Comparison of ENCODE assay signal across 9 cellular contexts in genomic region chr6:96925290-96925687, GRCh38. TPM values are rescaled to one million over a fixed set of nuclear protein-coding genes. Genes with fewer than 3 reads are reported as not detected.
A peak's percentile ranks its signal among the peaks of the same experiment; 100 is the strongest.
DNase-seq lines count a peak whose midpoint lies in the region; ATAC-seq lines count a peak whose summit lies in the region.
"Had no signal": no experiment of that assay in that cellular context is flagged by ENCODE, and none has a peak within 500 bp of the region (broad histone marks: within the 10 kb centered on the region; RNA-seq: fewer than 3 reads in every experiment).

No MANE protein-coding gene starts in this region.

- H3K36me3 ChIP-seq in iPS-20b (ENCODE audit: insufficient read depth, low read depth, low read length): no peaks in the 10 kb centered on the region

- no peaks in the 10 kb centered on the region for H3K9me3 Mint-ChIP-seq in T-helper 1 cell treated with Interleukin-12 subunit alpha and Interleukin-12 subunit beta and Interleukin-4 antibody, amounts not matched to agents 30 μg/mL and 1 μg/mL, for 36 hours
- H3K9me3 Mint-ChIP-seq in activated T-helper 1 cell treated with anti-CD3 and anti-CD28 coated beads, Interleukin-12 subunit alpha, Interleukin-12 subunit beta, Interleukin-2, Interleukin-4 antibody, amounts not matched to agents 30 ng/mL and 10 ng/mL and 1 ng/mL, durations not matched to agents 14 hours and 24 hours and 36 hours: no peaks in the 10 kb centered on the region
- H3K9me3 Mint-ChIP-seq in stimulated activated naive B cell treated with anti-CD40 and anti-IgM and Interleukin-4, amounts not matched to agents 10 μg/mL and 1 μg/mL and 100 μg/mL, for 72 hours: no peaks in the 10 kb centered on the region

- H3K9me3 ChIP-seq in iPS-20b (ENCODE audit: insufficient read depth, low read depth, low read length): no peaks in the 10 kb centered on the region

- peaks cover 30% of the 10 kb centered on the region for H3K4me1 Mint-ChIP-seq in T-helper 1 cell treated with Interleukin-12 subunit alpha and Interleukin-12 subunit beta and Interleukin-4 antibody, amounts not matched to agents 30 μg/mL and 1 μg/mL, for 36 hours (ENCODE audit: low read depth)
- peaks cover 33% of the 10 kb centered on the region for H3K4me1 Mint-ChIP-seq in activated T-helper 1 cell treated with anti-CD3 and anti-CD28 coated beads, Interleukin-12 subunit alpha, Interleukin-12 subunit beta, Interleukin-2, Interleukin-4 antibody, amounts not matched to agents 30 ng/mL and 10 ng/mL and 1 ng/mL, durations not matched to agents 14 hours and 24 hours and 36 hours (ENCODE audit: low read depth)
- peaks cover 12 to 13% of the 10 kb centered on the region in 2 donors for H3K4me1 Mint-ChIP-seq in stimulated activated naive B cell treated with anti-CD40 and anti-IgM and Interleukin-4, amounts not matched to agents 10 μg/mL and 1 μg/mL and 100 μg/mL, for 72 hours

- peaks cover 7% of the 10 kb centered on the region; the same call in 1 of the 2 replicates for H3K27me3 ChIP-seq in iPS-20b (ENCODE audit: insufficient read depth, low read length)

- ATAC-seq in stimulated activated naive B cell treated with anti-CD40 and anti-IgM and Interleukin-4, amounts not matched to agents 10 μg/mL and 1 μg/mL and 100 μg/mL, for 72 hours (replicated peaks): no peak
- ATAC-seq in GM18907 (IDR thresholded peaks at IDR 0.05; ENCODE audit: unreplicated experiment): no peak

- H3K27me3 Mint-ChIP-seq in T-helper 1 cell treated with Interleukin-12 subunit alpha and Interleukin-12 subunit beta and Interleukin-4 antibody, amounts not matched to agents 30 μg/mL and 1 μg/mL, for 36 hours (ENCODE audit: low read depth): peaks cover 19% of the 10 kb centered on the region
- peaks cover 5% of the 10 kb centered on the region for H3K27me3 Mint-ChIP-seq in activated T-helper 1 cell treated with anti-CD3 and anti-CD28 coated beads, Interleukin-12 subunit alpha, Interleukin-12 subunit beta, Interleukin-2, Interleukin-4 antibody, amounts not matched to agents 30 ng/mL and 10 ng/mL and 1 ng/mL, durations not matched to agents 14 hours and 24 hours and 36 hours (ENCODE audit: insufficient read depth)
- H3K27me3 Mint-ChIP-seq in stimulated activated naive B cell treated with anti-CD40 and anti-IgM and Interleukin-4, amounts not matched to agents 10 μg/mL and 1 μg/mL and 100 μg/mL, for 72 hours: peaks cover 0 to 15% of the 10 kb centered on the region in 2 donors

- no peaks in the 10 kb centered on the region for H3K36me3 Mint-ChIP-seq in T-helper 1 cell treated with Interleukin-12 subunit alpha and Interleukin-12 subunit beta and Interleukin-4 antibody, amounts not matched to agents 30 μg/mL and 1 μg/mL, for 36 hours (ENCODE audit: low read depth)
- no peaks in the 10 kb centered on the region for H3K36me3 Mint-ChIP-seq in activated T-helper 1 cell treated with anti-CD3 and anti-CD28 coated beads, Interleukin-12 subunit alpha, Interleukin-12 subunit beta, Interleukin-2, Interleukin-4 antibody, amounts not matched to agents 30 ng/mL and 10 ng/mL and 1 ng/mL, durations not matched to agents 14 hours and 24 hours and 36 hours (ENCODE audit: low read depth)
- no peaks in the 10 kb centered on the region for H3K36me3 Mint-ChIP-seq in stimulated activated naive B cell treated with anti-CD40 and anti-IgM and Interleukin-4, amounts not matched to agents 10 μg/mL and 1 μg/mL and 100 μg/mL, for 72 hours

- peak overlapping the region; percentile 84 for H3K27ac Mint-ChIP-seq in T-helper 1 cell treated with Interleukin-12 subunit alpha and Interleukin-12 subunit beta and Interleukin-4 antibody, amounts not matched to agents 30 μg/mL and 1 μg/mL, for 36 hours
- H3K27ac Mint-ChIP-seq in activated T-helper 1 cell treated with anti-CD3 and anti-CD28 coated beads, Interleukin-12 subunit alpha, Interleukin-12 subunit beta, Interleukin-2, Interleukin-4 antibody, amounts not matched to agents 30 ng/mL and 10 ng/mL and 1 ng/mL, durations not matched to agents 14 hours and 24 hours and 36 hours: peak overlapping the region; percentile 63
- peak overlapping the region; percentile 97 for H3K27ac Mint-ChIP-seq in stimulated activated naive B cell treated with anti-CD40 and anti-IgM and Interleukin-4, amounts not matched to agents 10 μg/mL and 1 μg/mL and 100 μg/mL, for 72 hours

- DNase-seq in T-helper 1 cell: no peak
- DNase-seq in activated T-helper 1 cell treated with anti-CD3 and anti-CD28 coated beads, Interleukin-12 subunit alpha, Interleukin-12 subunit beta, Interleukin-2, Interleukin-4 antibody, amounts not matched to agents 30 ng/mL and 10 ng/mL and 1 ng/mL, durations not matched to agents 14 hours and 24 hours and 36 hours (ENCODE audit: low spot score): no peak
- DNase-seq in stimulated activated naive B cell treated with anti-CD40 and anti-IgM and Interleukin-4, amounts not matched to agents 10 μg/mL and 1 μg/mL and 100 μg/mL, for 72 hours: no peak
- no peak for DNase-seq in SIG-M5 treated with dmso at 0.1 percent for 504 hours (lab: John Stamatoyannopoulos, UW; ENCODE audit: unreplicated experiment)
- no peak for DNase-seq in NCI-H510A (lab: John Stamatoyannopoulos, UW)

- H3K4me3 ChIP-seq in iPS-20b (ENCODE audit: low read length): peak overlapping the region; percentile 92

- H3K9ac ChIP-seq in iPS-20b (ENCODE audit: low read depth, low read length): no peak overlapping the region

- no peaks in the 10 kb centered on the region for H3K4me1 ChIP-seq in iPS-20b (ENCODE audit: insufficient read depth, low read length)

- H3K27ac ChIP-seq in iPS-20b (ENCODE audit: low read length): no peak overlapping the region

- peak overlapping the region; percentile 95 for H3K4me3 Mint-ChIP-seq in T-helper 1 cell treated with Interleukin-12 subunit alpha and Interleukin-12 subunit beta and Interleukin-4 antibody, amounts not matched to agents 30 μg/mL and 1 μg/mL, for 36 hours
- H3K4me3 Mint-ChIP-seq in activated T-helper 1 cell treated with anti-CD3 and anti-CD28 coated beads, Interleukin-12 subunit alpha, Interleukin-12 subunit beta, Interleukin-2, Interleukin-4 antibody, amounts not matched to agents 30 ng/mL and 10 ng/mL and 1 ng/mL, durations not matched to agents 14 hours and 24 hours and 36 hours: peak overlapping the region; percentile 90
- H3K4me3 Mint-ChIP-seq in stimulated activated naive B cell treated with anti-CD40 and anti-IgM and Interleukin-4, amounts not matched to agents 10 μg/mL and 1 μg/mL and 100 μg/mL, for 72 hours: peak overlapping the region; percentile 92 to 94

- intact Hi-C loops in activated T-helper 1 cell treated with anti-CD3 and anti-CD28 coated beads, Interleukin-12 subunit alpha, Interleukin-12 subunit beta, Interleukin-2, Interleukin-4 antibody, amounts not matched to agents 30 ng/mL and 10 ng/mL and 1 ng/mL, durations not matched to agents 14 hours and 24 hours and 36 hours (cut with micrococcal nuclease): loop anchor here (2.0 to 10.0 kb wide), 2 partner anchors 358 to 470 kb away; partner anchors contain the start of gene MMS22L

RNA-seq across cellular contexts. Expression of gene KLHL32, which starts 0.8 kb away (rescaled TPM):
- 0.08 and 0.27 TPM in 2 replicates for total RNA-seq in activated T-helper 1 cell treated with anti-CD3 and anti-CD28 coated beads, Interleukin-12 subunit alpha, Interleukin-12 subunit beta, Interleukin-2, Interleukin-4 antibody, amounts not matched to agents 30 ng/mL and 10 ng/mL and 1 ng/mL, durations not matched to agents 14 hours and 24 hours and 36 hours
- total RNA-seq: subcutaneous adipose tissue had no signal

RNA-seq across cellular contexts. Expression of gene NDUFAF4, which starts 27.6 kb away (rescaled TPM):
- 73.4 and 74.1 TPM in 2 replicates for total RNA-seq in activated T-helper 1 cell treated with anti-CD3 and anti-CD28 coated beads, Interleukin-12 subunit alpha, Interleukin-12 subunit beta, Interleukin-2, Interleukin-4 antibody, amounts not matched to agents 30 ng/mL and 10 ng/mL and 1 ng/mL, durations not matched to agents 14 hours and 24 hours and 36 hours
